Comparison of ENCODE assay signal across 8 cellular contexts in the genomic region with DNA sequence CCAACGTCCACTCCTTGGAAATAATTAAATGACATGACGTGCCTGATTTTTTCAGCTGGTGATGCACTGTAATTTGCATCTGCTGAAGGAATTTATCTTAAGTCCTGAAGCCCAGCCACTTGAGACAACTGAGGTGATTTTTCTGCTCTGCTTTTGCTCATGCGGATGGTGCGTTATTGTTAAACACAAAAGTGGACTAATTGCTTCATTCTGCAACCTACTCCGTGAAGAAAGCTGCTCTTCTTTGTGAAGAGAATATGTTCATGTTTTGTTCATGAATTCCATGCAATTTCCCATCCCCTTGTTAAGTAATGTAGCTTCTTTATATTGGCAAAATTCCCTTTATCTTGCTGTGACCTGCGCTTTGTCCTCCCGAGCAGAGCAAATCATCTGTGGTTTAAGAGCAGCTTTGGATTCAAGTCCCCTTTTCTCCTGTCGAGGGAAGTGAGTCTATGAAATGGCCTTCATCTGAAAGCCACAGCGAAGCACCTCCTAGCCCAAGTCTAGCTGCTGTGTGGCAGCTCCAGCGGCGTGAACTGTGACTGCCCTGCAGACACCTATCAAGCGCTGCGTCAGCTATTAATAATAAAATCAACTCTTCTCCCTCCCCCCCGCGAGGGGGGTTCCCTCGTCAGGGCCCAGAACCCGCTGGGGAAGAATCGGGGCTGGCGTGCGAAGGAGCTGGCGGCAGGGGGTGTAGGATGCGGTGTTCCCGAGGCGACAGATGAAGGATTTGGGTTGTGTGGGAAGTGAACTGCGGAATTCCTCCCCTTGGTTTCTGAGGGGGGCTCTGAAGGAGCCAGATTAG. TPM values are rescaled to one million over a fixed set of nuclear protein-coding genes. Genes with fewer than 3 reads are reported as not detected.
A peak's percentile ranks its signal among the peaks of the same experiment; 100 is the strongest.
DNase-seq lines count a peak whose midpoint lies in the region; ATAC-seq and TF ChIP-seq lines count a peak whose summit lies in the region.

No MANE protein-coding gene starts in this region.

- peaks cover 5% of the 10 kb centered on the region for H3K27me3 Mint-ChIP-seq in CD4-positive, CD25-positive, alpha-beta regulatory T cell

- H3K27ac Mint-ChIP-seq in CD4-positive, CD25-positive, alpha-beta regulatory T cell = peak overlapping the region; percentile 90 to 96 (median 94)

- peaks cover 37% of the 10 kb centered on the region for H3K4me1 ChIP-seq in CD4-positive, CD25-positive, alpha-beta regulatory T cell (ENCODE audit: control insufficient read depth, insufficient read depth, low read length, poor library complexity, severe bottlenecking)

- H3K9me3 ChIP-seq in CD4-positive, CD25-positive, alpha-beta regulatory T cell (ENCODE audit: control insufficient read depth in 2 of 2, low read length in 2 of 2) = no peaks in the 10 kb centered on the region

- peak in 2 of 3 donors; percentile 54 to 63 for DNase-seq in CD4-positive, CD25-positive, alpha-beta regulatory T cell
- peak; percentile 63 for DNase-seq in GM20000 (ENCODE audit: low spot score)
- DNase-seq in Jurkat, Clone E6-1 (ENCODE audit: low read depth, low spot score) = no peak
- peak; percentile 51 for DNase-seq in T-helper 22 cell (ENCODE audit: low read depth)
- DNase-seq in cardiac fibroblast (ENCODE audit: low read depth in 2 of 2) = peak; percentile 45 to 49
- peak; percentile 42 for DNase-seq in kidney glomerular epithelial cell (lab: John Stamatoyannopoulos, UW)
- DNase-seq in stimulated activated CD4-positive, alpha-beta T cell treated with anti-CD3 and anti-CD28 coated beads, Interleukin-1b, Interleukin-23, amount 100 ng/mL, for 24 hours (ENCODE audit: low read depth in 4 of 4, low spot score in 1 of 4) = peak in 3 of 4 experiments; percentile 26 to 36 (median 29)
- DNase-seq in GM19240 (ENCODE audit: insufficient read length, low spot score) = no peak

- peak; percentile 13 to 17 for ATAC-seq in CD4-positive, CD25-positive, alpha-beta regulatory T cell (ENCODE audit: low read depth in 2 of 2)

- no peak for TF ChIP-seq CTCF in GM20000 (IDR thresholded peaks at IDR 0.05; ENCODE audit: extremely low read depth, missing control alignments)
- TF ChIP-seq CTCF in cardiac fibroblast (IDR thresholded peaks at IDR 0.05; ENCODE audit: low read depth, low read length) = no peak

- peaks cover 6% of the 10 kb centered on the region for H3K36me3 Mint-ChIP-seq in CD4-positive, CD25-positive, alpha-beta regulatory T cell

- peaks cover 4% of the 10 kb centered on the region for H3K36me3 ChIP-seq in CD4-positive, CD25-positive, alpha-beta regulatory T cell (ENCODE audit: control insufficient read depth, insufficient read depth, low read length)

- peaks cover 0 to 2% (median 0%) of the 10 kb centered on the region in 7 donors for H3K9me3 Mint-ChIP-seq in CD4-positive, CD25-positive, alpha-beta regulatory T cell

- peaks cover 27 to 44% (median 43%) of the 10 kb centered on the region in 4 donors for H3K4me1 Mint-ChIP-seq in CD4-positive, CD25-positive, alpha-beta regulatory T cell

- H3K27me3 ChIP-seq in CD4-positive, CD25-positive, alpha-beta regulatory T cell (ENCODE audit: control insufficient read depth, insufficient read depth, low read length) = no peaks in the 10 kb centered on the region

- H3K4me3 Mint-ChIP-seq in CD4-positive, CD25-positive, alpha-beta regulatory T cell = peak overlapping the region; percentile 93 to 98 (median 96)

- peak overlapping the region; percentile 69 for H3K4me3 ChIP-seq in CD4-positive, CD25-positive, alpha-beta regulatory T cell (ENCODE audit: low read depth, low read length)
- peak overlapping the region; percentile 68 for H3K4me3 ChIP-seq in Jurkat, Clone E6-1 (ENCODE audit: low read length)
- peak overlapping the region; percentile 58 to 75 for H3K4me3 ChIP-seq in cardiac fibroblast (replicated peaks in 1 of 2; ENCODE audit: low read depth in 2 of 2, low read length in 2 of 2)

- H3K27ac ChIP-seq in CD4-positive, CD25-positive, alpha-beta regulatory T cell (ENCODE audit: insufficient read depth, low read length, poor library complexity, severe bottlenecking) = peak overlapping the region; percentile 83

RNA-seq across cellular contexts. Expression of gene ATP2A2, which starts 0.9 kb away (rescaled TPM):
- total RNA-seq in CD4-positive, CD25-positive, alpha-beta regulatory T cell = 119 TPM
- polyA plus RNA-seq in CD4-positive, CD25-positive, alpha-beta regulatory T cell = 1 to 10 TPM; 3.3 to 5.4 (median 4.2) TPM
- polyA plus RNA-seq in Jurkat, Clone E6-1 (2012; ENCODE audit: insufficient read depth, insufficient read length) = 102 TPM

Comparison
In these comparisons a context has a peak if more than half of its experiments do, and no peak if none do; other contexts are left out.
1. DNase-seq: peak in CD4-positive, CD25-positive, alpha-beta regulatory T cell (2 of 3), GM20000 (single experiment), T-helper 22 cell (single experiment), cardiac fibroblast (2 of 2), kidney glomerular epithelial cell (single experiment) and stimulated activated CD4-positive, alpha-beta T cell treated with anti-CD3 and anti-CD28 coated beads, Interleukin-1b, Interleukin-23, amount 100 ng/mL, for 24 hours (3 of 4); none in Jurkat, Clone E6-1 (single experiment) and GM19240 (single experiment).
2. Peak in every context shown above with its lines, with median percentiles within 50 percentile points of each other: H3K4me3 ChIP-seq.